11 cellular contexts compared by ENCODE assay signal in genomic region chr17:43018932-43019331, GRCh38. TPM values are rescaled to one million over a fixed set of nuclear protein-coding genes. Genes with fewer than 3 reads are reported as not detected.
DNase-seq lines count a peak whose midpoint lies in the region; ATAC-seq and TF ChIP-seq lines count a peak whose summit lies in the region.
"Had no signal": no experiment of that assay in that cellular context is flagged by ENCODE, and none has a peak within 500 bp of the region (broad histone marks: within the 10 kb centered on the region; RNA-seq: fewer than 3 reads in every experiment).

No MANE protein-coding gene starts in this region.

- CTCF ChIA-PET in T-cell (lab: Charles Lee) = no interaction called here

- peak overlapping the region; percentile 36 for H3K4me3 ChIP-seq in Jurkat, Clone E6-1 (ENCODE audit: low read length)
- peak overlapping the region; percentile 9 for H3K4me3 ChIP-seq in fibroblast of pulmonary artery (replicated peaks; ENCODE audit: low read depth, low read length)
- H3K4me3 ChIP-seq in suprapubic skin = peak overlapping the region; percentile 95

- peaks cover 70% of the 10 kb centered on the region for H3K4me1 ChIP-seq in suprapubic skin

- peaks cover 32 to 40% (median 32%) of the 10 kb centered on the region in 3 donors for H3K4me1 Mint-ChIP-seq in T-cell

- H3K27ac Mint-ChIP-seq in T-cell = peak overlapping the region; percentile 23 to 77

- H3K4me3 Mint-ChIP-seq in T-cell = no peak overlapping the region

- DNase-seq in Jurkat, Clone E6-1 (ENCODE audit: low read depth, low spot score) = peak; percentile 95
- DNase-seq in T-cell (no peak), fibroblast of pulmonary artery (ENCODE audit: low read depth) (peak; percentile 31), suprapubic skin (ENCODE audit: low spot score in 2 of 2) (no peak), HuH-7.5 (ENCODE audit: low spot score) (no peak), anterior cingulate cortex (lab: John Stamatoyannopoulos, UW) (no peak)
- DNase-seq: activated CD8-positive, alpha-beta memory T cell treated with anti-CD3 and anti-CD28 coated beads, Interleukin-2, amount 50 U/mL, for 4 hours; T1000 had no signal

- no peaks in the 10 kb centered on the region for H3K9me3 Mint-ChIP-seq in T-cell

- no peaks in the 10 kb centered on the region for H3K9me3 ChIP-seq in suprapubic skin

- TF ChIP-seq CTCF in fibroblast of pulmonary artery (IDR thresholded peaks at IDR 0.05; ENCODE audit: low read length, missing control alignments) (no peak), suprapubic skin (IDR thresholded peaks at IDR 0.05) (no peak)

- TF ChIP-seq POLR2A in suprapubic skin (IDR thresholded peaks at IDR 0.05) = no peak

- peaks cover 30% of the 10 kb centered on the region for H3K36me3 ChIP-seq in suprapubic skin

- H3K27ac ChIP-seq in suprapubic skin = peak overlapping the region; percentile 91

- ATAC-seq in T-cell (replicated peaks in 1 of 4) = no peak
- ATAC-seq in GM21360 (IDR thresholded peaks at IDR 0.05; ENCODE audit: unreplicated experiment) = no peak
- ATAC-seq: left lobe of liver had no signal

- TF ChIP-seq EP300 in suprapubic skin (IDR thresholded peaks at IDR 0.05) = no peak

- peaks cover 3% of the 10 kb centered on the region for H3K36me3 Mint-ChIP-seq in T-cell

- POLR2A ChIA-PET in T-cell (lab: Charles Lee) = no interaction called here

- WGBS in suprapubic skin = 52% methylated on average over 4 of the region's 4 CpGs

- no peaks in the 10 kb centered on the region for H3K27me3 ChIP-seq in suprapubic skin

- H3K27me3 Mint-ChIP-seq in T-cell = no peaks in the 10 kb centered on the region
- H3K27me3 Mint-ChIP-seq: progenitor cell of endocrine pancreas had no signal

RNA-seq across cellular contexts. Expression of gene VAT1, which starts 3.3 kb away (rescaled TPM):
- polyA plus RNA-seq in Jurkat, Clone E6-1 (2012; ENCODE audit: insufficient read depth, insufficient read length) = 280 TPM
- total RNA-seq in T-cell (10 to 100 TPM; 26.4 to 62.6 (median 48.5) TPM), suprapubic skin (100 to 1,000 TPM; 125 to 234 (median 188) TPM)

RNA-seq across cellular contexts. Expression of gene RND2, which starts 6.1 kb away (rescaled TPM):
- 1.5 TPM for polyA plus RNA-seq in Jurkat, Clone E6-1 (2012; ENCODE audit: insufficient read depth, insufficient read length)
- total RNA-seq in T-cell = under 1 TPM; 0.08 to 0.64 (median 0.32) TPM
- 1 to 10 TPM in 3 of 4 donors, under 1 TPM in 1; 0.79 to 2.1 (median 1.8) TPM for total RNA-seq in suprapubic skin

RNA-seq across cellular contexts. Expression of gene IFI35, which starts 12.3 kb away (rescaled TPM):
- not detected for polyA plus RNA-seq in Jurkat, Clone E6-1 (2012; ENCODE audit: insufficient read depth, insufficient read length)
- 10 to 100 TPM; 27.0 to 44.6 (median 34.1) TPM for total RNA-seq in T-cell
- total RNA-seq in suprapubic skin = 10 to 100 TPM in 3 of 4 donors, 1 to 10 TPM in 1; 9.0 to 18.0 (median 13.7) TPM

RNA-seq across cellular contexts. Expression of gene RPL27, which starts 20.7 kb away (rescaled TPM):
- polyA plus RNA-seq in Jurkat, Clone E6-1 (2012; ENCODE audit: insufficient read depth, insufficient read length) = 2,256 TPM
- total RNA-seq in T-cell = 1,000 to 10,000 TPM; 1,254 to 1,790 (median 1,710) TPM
- total RNA-seq in suprapubic skin = 1,000 to 10,000 TPM in 3 of 4 donors, 100 to 1,000 TPM in 1; 968 to 1,986 (median 1,251) TPM

RNA-seq across cellular contexts. Expression of gene RUNDC1, which starts 38.6 kb away (rescaled TPM):
- polyA plus RNA-seq in Jurkat, Clone E6-1 (2012; ENCODE audit: insufficient read depth, insufficient read length) = 11.3 TPM
- total RNA-seq in T-cell = 10 to 100 TPM; 11.5 to 24.0 (median 23.7) TPM
- 10 to 100 TPM; 13.9 to 18.9 (median 16.2) TPM for total RNA-seq in suprapubic skin

Comparison
In these comparisons a context has a peak if more than half of its experiments do, and no peak if none do; other contexts are left out.
1. DNase-seq: peak in Jurkat, Clone E6-1 (single experiment) and fibroblast of pulmonary artery (single experiment); none in T-cell (0 of 34), suprapubic skin (0 of 2), HuH-7.5 (single experiment) and anterior cingulate cortex (0 of 58).
2. H3K4me3 ChIP-seq: peak in every context shown above with its lines; median percentile 95 in suprapubic skin; 36 in Jurkat, Clone E6-1; 9 in fibroblast of pulmonary artery.